Comparison of ENCODE assay signal across 1 cellular context in the genomic region with DNA sequence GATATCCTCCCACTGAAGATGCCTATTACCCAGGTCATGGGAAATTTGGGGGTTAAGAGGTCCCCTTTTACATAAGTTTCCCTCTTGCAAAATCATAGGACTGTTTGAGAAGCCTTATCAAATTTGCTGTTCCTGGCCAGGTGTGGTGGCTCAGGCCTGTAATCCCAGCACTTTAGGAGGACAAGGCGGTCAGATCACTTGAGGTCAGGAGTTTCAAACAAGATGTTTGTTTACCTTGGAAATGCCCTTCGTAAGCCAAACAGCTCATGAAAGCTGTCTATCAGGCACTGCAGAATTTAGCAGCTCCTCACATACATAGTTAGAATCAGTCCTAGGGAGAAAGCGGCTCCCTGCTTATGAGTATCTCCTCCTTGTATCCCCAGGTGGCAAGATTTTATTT.
A peak's percentile ranks its signal among the peaks of the same experiment; 100 is the strongest.
TF ChIP-seq lines count a peak whose summit lies in the region.

No MANE protein-coding gene starts in this region.

TF ChIP-seq in K562, 482 proteins besides CTCF, POLR2A, EP300 and RAD21:
- TF ChIP-seq BRF1 (IDR thresholded peaks at IDR 0.05; ENCODE audit: borderline replicate concordance, extremely low read depth, insufficient read length) (no peak), SIX5 (IDR thresholded peaks at IDR 0.05; ENCODE audit: borderline replicate concordance in 1 of 2, insufficient read depth in 1 of 2, low read depth in 1 of 2, low read length in 2 of 2) (no peak), CBFA2T2 (conservative IDR thresholded peaks at IDR 0.05) (0 out of 2 replicates have a peak, but pooled peaks have one; percentile 3), ZNF311 (CRISPR knock-in tag; IDR thresholded peaks at IDR 0.05) (no peak), ATF1 (CRISPR knock-in tag; IDR thresholded peaks at IDR 0.05) (no peak), ATF1 (tag; IDR thresholded peaks at IDR 0.05) (no peak), CBFA2T3 (IDR thresholded peaks at IDR 0.05) (peak; percentile 10; the same call in 1 of the 2 replicates), ZFP1 (CRISPR knock-in tag; IDR thresholded peaks at IDR 0.05) (no peak), ZNF766 (CRISPR knock-in tag; conservative IDR thresholded peaks at IDR 0.05) (no peak), RBBP5 (IDR thresholded peaks at IDR 0.05; ENCODE audit: borderline replicate concordance, insufficient read depth, low read length, poor library complexity, severe bottlenecking) (no peak)
TF ChIP-seq in K562: peak in this region for 2.
